In genomic region chr3:128725547-128725931, GRCh38 we compare ENCODE assay signal across 8 cellular contexts. TPM values are rescaled to one million over a fixed set of nuclear protein-coding genes. Genes with fewer than 3 reads are reported as not detected.
DNase-seq lines count a peak whose midpoint lies in the region; ATAC-seq and TF ChIP-seq lines count a peak whose summit lies in the region.

No MANE protein-coding gene starts in this region.

- H3K4me1 ChIP-seq in right lobe of liver: peaks cover 0 to 29% (median 2%) of the 10 kb centered on the region in 4 donors

- H3K9me3 ChIP-seq in T-helper 17 cell (ENCODE audit: control insufficient read depth, low read length, poor library complexity, severe bottlenecking) (no peaks in the 10 kb centered on the region), right lobe of liver (no peaks in the 10 kb centered on the region)

- no peaks in the 10 kb centered on the region for H3K27me3 ChIP-seq in right lobe of liver

- H3K4me1 Mint-ChIP-seq in T-helper 17 cell: peaks cover 32% of the 10 kb centered on the region

- intact Hi-C loops in right lobe of liver (cut with DNase I): no loop called here

- H3K36me3 Mint-ChIP-seq in T-helper 17 cell (ENCODE audit: low read depth): peaks cover 2% of the 10 kb centered on the region

- H3K4me3 Mint-ChIP-seq in T-helper 17 cell: peak overlapping the region; percentile 98

- H3K27ac ChIP-seq in right lobe of liver: peak overlapping the region; percentile 97 to 99 (median 97)

- DNase-seq in T-helper 17 cell: no peak
- no peak for DNase-seq in right lobe of liver
- DNase-seq in DMS114 treated with DMSO at 0.1 percent for 48 hours (lab: John Stamatoyannopoulos, UW; ENCODE audit: unreplicated experiment): no peak
- DNase-seq in C1 segment of cervical spinal cord (lab: John Stamatoyannopoulos, UW): no peak
- no peak for DNase-seq in DMS153 (lab: John Stamatoyannopoulos, UW)

- WGBS in right lobe of liver (ENCODE audit: insufficient coverage, low coverage, low lambda C conversion rate, missing lambda C conversion rate): 66% methylated on average over 5 of the region's 5 CpGs

- peaks cover 16% of the 10 kb centered on the region for H3K27me3 Mint-ChIP-seq in T-helper 17 cell

- H3K27ac Mint-ChIP-seq in T-helper 17 cell: peak overlapping the region; percentile 90

- no peak for TF ChIP-seq CTCF in right lobe of liver (IDR thresholded peaks at IDR 0.05)

- TF ChIP-seq POLR2A in right lobe of liver (IDR thresholded peaks at IDR 0.05): no peak

- H3K36me3 ChIP-seq in right lobe of liver: no peaks in the 10 kb centered on the region

- ATAC-seq in GM19035 (IDR thresholded peaks at IDR 0.05; ENCODE audit: unreplicated experiment): peak; percentile 24
- ATAC-seq in HG02870 (IDR thresholded peaks at IDR 0.05; ENCODE audit: unreplicated experiment): peak; percentile 27
- peak; percentile 4 for ATAC-seq in T-helper 17 cell
- no peak for ATAC-seq in right lobe of liver
- no peak for ATAC-seq in GM21367 (IDR thresholded peaks at IDR 0.05; ENCODE audit: unreplicated experiment)

- peak overlapping the region in 1 of 3 donors; percentile 97 for H3K4me3 ChIP-seq in right lobe of liver

RNA-seq across cellular contexts. Expression of gene RAB7A, which starts 0.4 kb away (rescaled TPM):
- total RNA-seq in T-helper 17 cell (100 to 1,000 TPM; 145 to 166 TPM), right lobe of liver (100 to 1,000 TPM in 4 of 6 experiments, 10 to 100 TPM in 2; 84.0 to 145 (median 119) TPM)

Comparison
In these comparisons a context has a peak if more than half of its experiments do, and no peak if none do; other contexts are left out.
1. ATAC-seq: peak in GM19035 (single experiment), HG02870 (single experiment) and T-helper 17 cell (single experiment); none in right lobe of liver (0 of 4) and GM21367 (single experiment).